Comparison of ENCODE assay signal across 23 cellular contexts in the genomic region with DNA sequence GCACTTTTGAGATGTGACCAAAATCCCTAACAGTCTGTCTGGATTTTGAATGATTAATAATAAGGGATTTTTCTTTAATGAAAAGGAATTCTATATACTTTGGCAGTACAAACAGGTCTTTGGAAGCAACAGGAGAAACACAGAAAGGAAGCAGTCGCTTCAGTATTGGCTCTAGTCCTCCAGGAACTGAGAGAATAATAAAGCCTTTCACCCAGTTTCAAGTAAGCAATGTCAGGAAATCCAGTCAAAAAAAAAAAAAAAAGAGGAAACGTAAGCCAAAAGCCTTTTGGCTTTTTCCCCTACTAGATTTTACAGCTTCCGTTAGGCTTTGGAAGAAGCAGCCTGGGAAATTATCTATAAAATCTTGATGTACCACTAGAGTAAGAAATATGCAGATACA.
DNase-seq lines count a peak whose midpoint lies in the region; ATAC-seq, FAIRE-seq and TF ChIP-seq lines count a peak whose summit lies in the region.
"Had no signal": no experiment of that assay in that cellular context is flagged by ENCODE, and none has a peak within 500 bp of the region (broad histone marks: within the 10 kb centered on the region; RNA-seq: fewer than 3 reads in every experiment).

No MANE protein-coding gene starts in this region.

- ATAC-seq in gastrocnemius medialis, result no peak
- ATAC-seq: activated CD4-positive, alpha-beta T cell treated with anti-CD3 and anti-CD28 coated beads for 36 hours had no signal

- no peaks in the 10 kb centered on the region for H4K20me1 ChIP-seq in endothelial cell of umbilical vein (replicated peaks; ENCODE audit: control insufficient read depth, extremely low read depth, insufficient read depth, low read length)

- TF ChIP-seq POLR2A in endothelial cell of umbilical vein (IDR thresholded peaks at IDR 0.05; ENCODE audit: low read depth, low read length), result no peak
- no peak for TF ChIP-seq POLR2A in gastrocnemius medialis (IDR thresholded peaks at IDR 0.05)

- H3K27ac ChIP-seq in VCaP (peak overlapping the region; percentile 71), endothelial cell of umbilical vein (ENCODE audit: insufficient read depth, low read depth, low read length) (no peak overlapping the region), kidney (ENCODE audit: low read depth in 2 of 2, low read length in 2 of 2) (no peak overlapping the region), gastrocnemius medialis (peak overlapping the region in 3 of 4 donors; percentile 19 to 55 (median 24))
- H3K27ac ChIP-seq: cardiac muscle cell, GM23248, neural progenitor cell had no signal

- H3K9ac ChIP-seq in endothelial cell of umbilical vein (replicated peaks; ENCODE audit: extremely low read depth, insufficient read depth, low read length), result no peak overlapping the region
- no peak overlapping the region for H3K9ac ChIP-seq in kidney (ENCODE audit: low read length in 2 of 2)
- H3K9ac ChIP-seq: GM23248, neural progenitor cell had no signal

- DNase-seq in endothelial cell of umbilical vein (ENCODE audit: low read depth, low spot score) (peak; percentile 72), kidney (no peak), gastrocnemius medialis (no peak), ACHN (no peak), kidney glomerular epithelial cell (lab: John Stamatoyannopoulos, UW) (no peak)
- no peak for DNase-seq in stimulated activated CD4-positive, alpha-beta T cell treated with anti-CD3 and anti-CD28 coated beads, Interleukin-4, amount 100 ng/mL, for 1 hour
- DNase-seq: activated CD4-positive, alpha-beta T cell treated with anti-CD3 and anti-CD28 coated beads for 36 hours; activated naive CD4-positive, alpha-beta T cell treated with anti-CD3 and anti-CD28 coated beads for 36 hours; activated T-cell treated with anti-CD3 and anti-CD28 coated beads, Interleukin-2, amount 50 U/mL, for 48 hours; AML-193; Caco-2; DMS79 treated with DMSO at 0.1 percent for 48 hours; GM23248; KBM-7; NCI-H1694 treated with DMSO at 0.1 percent for 48 hours; NCI-H748 treated with DMSO at 0.1 percent for 48 hours; small intestine; stimulated activated naive CD4-positive, alpha-beta T cell had no signal

- H3K4me3 ChIP-seq in endothelial cell of umbilical vein (replicated peaks in 1 of 3; ENCODE audit: insufficient read depth in 1 of 3, low read depth in 1 of 3, low read length in 3 of 3), result no peak overlapping the region
- H3K4me3 ChIP-seq in kidney (ENCODE audit: low read length in 2 of 2), result no peak overlapping the region
- H3K4me3 ChIP-seq in gastrocnemius medialis, result no peak overlapping the region
- H3K4me3 ChIP-seq: cardiac muscle cell, GM23248, neural progenitor cell, prostate gland had no signal

- BruUV-seq in endothelial cell of umbilical vein (replicated peaks; lab: Mats Ljungman, UMichigan), result no TSS peak

- dilution Hi-C loops in endothelial cell of umbilical vein (cut with MboI; ENCODE audit: extremely low pct_ligation_motif_present, low sequenced_read_pairs), result no loop called here

- peaks cover 4% of the 10 kb centered on the region for H3K4me1 ChIP-seq in endothelial cell of umbilical vein (ENCODE audit: control insufficient read depth, extremely low read depth, insufficient read depth, low read length)
- no peaks in the 10 kb centered on the region for H3K4me1 ChIP-seq in kidney (ENCODE audit: control insufficient read depth in 1 of 2, insufficient read depth in 1 of 2, low read depth in 1 of 2, low read length in 2 of 2)
- peaks cover 0 to 3% of the 10 kb centered on the region in 2 donors for H3K4me1 ChIP-seq in gastrocnemius medialis
- H3K4me1 ChIP-seq: Caco-2, neural progenitor cell, prostate gland had no signal

- no peaks in the 10 kb centered on the region for H3K36me3 ChIP-seq in endothelial cell of umbilical vein (ENCODE audit: control insufficient read depth in 2 of 2, extremely low read depth in 1 of 2, insufficient read depth in 2 of 2, low read length in 2 of 2)
- no peaks in the 10 kb centered on the region for H3K36me3 ChIP-seq in kidney (ENCODE audit: control insufficient read depth in 1 of 2, insufficient read depth in 2 of 2, low read length in 2 of 2)
- peaks cover 0 to 31% of the 10 kb centered on the region in 2 donors for H3K36me3 ChIP-seq in gastrocnemius medialis
- H3K36me3 ChIP-seq: cardiac muscle cell, neural progenitor cell, prostate gland had no signal

- no peaks in the 10 kb centered on the region for H3K27me3 ChIP-seq in endothelial cell of umbilical vein (ENCODE audit: control insufficient read depth in 2 of 2, insufficient read depth in 2 of 2, low read length in 2 of 2)
- H3K27me3 ChIP-seq in gastrocnemius medialis, result no peaks in the 10 kb centered on the region
- H3K27me3 ChIP-seq: cardiac muscle cell, neural progenitor cell had no signal

- no peaks in the 10 kb centered on the region for H3K9me3 ChIP-seq in endothelial cell of umbilical vein (replicated peaks; ENCODE audit: control insufficient read depth, insufficient read depth, low read length)
- H3K9me3 ChIP-seq in kidney (ENCODE audit: control insufficient read depth in 1 of 2, low read length in 2 of 2), result no peaks in the 10 kb centered on the region
- H3K9me3 ChIP-seq in gastrocnemius medialis, result no peaks in the 10 kb centered on the region
- H3K9me3 ChIP-seq: Caco-2, prostate gland had no signal

- CTCF ChIA-PET in endothelial cell of umbilical vein (lab: Charles Lee), result interaction anchor here (1.5 kb wide), 2 partner anchors 8 to 64 kb away, joined by 3 to 4 read pairs; no protein-coding TSS in a partner anchor

- FAIRE-seq in endothelial cell of umbilical vein (lab: Jason Lieb, UNC) (peak; percentile 77), kidney (lab: Jason Lieb, UNC) (peak; percentile 69)
- FAIRE-seq: GM12891, small intestine had no signal

- no peak overlapping the region for H2AFZ ChIP-seq in endothelial cell of umbilical vein (ENCODE audit: low read depth, low read length)
- H2AFZ ChIP-seq: GM23248, neural progenitor cell had no signal

- TF ChIP-seq CTCF in VCaP (conservative IDR thresholded peaks at IDR 0.05), result no peak
- no peak for TF ChIP-seq CTCF in endothelial cell of umbilical vein (IDR thresholded peaks at IDR 0.05; ENCODE audit: extremely low read depth in 1 of 2, insufficient read depth in 1 of 2, low read depth in 1 of 2, low read length in 2 of 2)
- TF ChIP-seq CTCF in kidney (IDR thresholded peaks at IDR 0.05; ENCODE audit: borderline replicate concordance, extremely low read depth, insufficient read depth), result no peak
- no peak for TF ChIP-seq CTCF in gastrocnemius medialis (IDR thresholded peaks at IDR 0.05 in 4 of 5, conservative IDR thresholded peaks at IDR 0.05 in 1 of 5)

- H3K79me2 ChIP-seq in endothelial cell of umbilical vein (ENCODE audit: control insufficient read depth, insufficient read depth, low read length), result no peaks in the 10 kb centered on the region

- POLR2A ChIA-PET in endothelial cell of umbilical vein (lab: Charles Lee), result no interaction called here

- H3K9me1 ChIP-seq in endothelial cell of umbilical vein (replicated peaks; ENCODE audit: control insufficient read depth, extremely low read depth, insufficient read depth, low read length), result no peaks in the 10 kb centered on the region

- intact Hi-C loops in endothelial cell of umbilical vein (cut with micrococcal nuclease), result no loop called here
- intact Hi-C loops in kidney (cut with DNase I), result no loop called here
- intact Hi-C loops in gastrocnemius medialis (cut with DNase I; ENCODE audit: low total_unique reads), result no loop called here

- H3K4me2 ChIP-seq in endothelial cell of umbilical vein (ENCODE audit: insufficient read depth, low read length), result peak overlapping the region; percentile 58
- H3K4me2 ChIP-seq: neural progenitor cell had no signal

- in situ Hi-C loops in gastrocnemius medialis (cut with MboI; ENCODE audit: low sequenced_read_pairs in 4 of 4), result no loop called here
- in situ Hi-C loops in ACHN (cut with HindIII; ENCODE audit: low pct_ligation_motif_present, low pct_unique_long_range_greater_than_20kb, low sequenced_read_pairs), result no loop called here

TF ChIP-seq in endothelial cell of umbilical vein, 7 proteins besides CTCF, POLR2A, EP300 and RAD21:
- no peak for TF ChIP-seq MYC (IDR thresholded peaks at IDR 0.05; ENCODE audit: low read depth, low read length)
- TF ChIP-seq, protein P1, sequence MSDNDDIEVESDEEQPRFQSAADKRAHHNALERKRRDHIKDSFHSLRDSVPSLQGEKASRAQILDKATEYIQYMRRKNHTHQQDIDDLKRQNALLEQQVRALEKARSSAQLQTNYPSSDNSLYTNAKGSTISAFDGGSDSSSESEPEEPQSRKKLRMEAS (IDR thresholded peaks at IDR 0.05; ENCODE audit: insufficient read depth, insufficient read length), result no peak

Comparison
In these comparisons a context has a peak if more than half of its experiments do, and no peak if none do; other contexts are left out.
1. H3K27ac ChIP-seq: peak in VCaP (single experiment) and gastrocnemius medialis (3 of 4); none in endothelial cell of umbilical vein (single experiment) and kidney (0 of 2).